Comparison of ENCODE assay signal across 1 cellular context in genomic region chr2:85564144-85564563, GRCh38.
A peak's percentile ranks its signal among the peaks of the same experiment; 100 is the strongest.
TF ChIP-seq lines count a peak whose summit lies in the region.

No MANE protein-coding gene starts in this region.

TF ChIP-seq in K562, 482 proteins besides CTCF, POLR2A, EP300 and RAD21 (continued from another document and continues in another):
- TF ChIP-seq MAFK (IDR thresholded peaks at IDR 0.05; ENCODE audit: low read length) (no peak), ATF7 (IDR thresholded peaks at IDR 0.05) (peak; percentile 90), ZNF785 (CRISPR knock-in tag; IDR thresholded peaks at IDR 0.05) (no peak), ADNP (tag; IDR thresholded peaks at IDR 0.05) (no peak), BCL6 (CRISPR knock-in tag; IDR thresholded peaks at IDR 0.05) (no peak), ZNF174 (CRISPR knock-in tag; IDR thresholded peaks at IDR 0.05) (no peak), E2F3 (CRISPR knock-in tag; IDR thresholded peaks at IDR 0.05) (no peak), ZBTB1 (CRISPR knock-in tag; IDR thresholded peaks at IDR 0.05; ENCODE audit: borderline replicate concordance, low read depth) (no peak), FOS (IDR thresholded peaks at IDR 0.05; ENCODE audit: extremely low read depth, insufficient read length) (no peak), ZNF699 (CRISPR knock-in tag; IDR thresholded peaks at IDR 0.05; ENCODE audit: insufficient replicate concordance) (no peak), TOE1 (IDR thresholded peaks at IDR 0.05; ENCODE audit: borderline replicate concordance) (peak; percentile 53; the same call in 1 of the 2 replicates), TOE1 (CRISPR knock-in tag; IDR thresholded peaks at IDR 0.05; ENCODE audit: borderline replicate concordance, low read depth) (no peak), CGGBP1 (CRISPR knock-in tag; IDR thresholded peaks at IDR 0.05) (no peak), CHD1 (IDR thresholded peaks at IDR 0.05; ENCODE audit: low read length) (no peak), MAZ (CRISPR knock-in tag; conservative IDR thresholded peaks at IDR 0.05 in 1 of 2, IDR thresholded peaks at IDR 0.05 in 1 of 2) (peak in 1 of 2 experiments; percentile 49; a peak in 1 of 4 replicates), HDAC8 (tag; IDR thresholded peaks at IDR 0.05) (0 out of 2 replicates have a peak, but pooled peaks have one; percentile 13), ZNF143 (CRISPR knock-in tag; IDR thresholded peaks at IDR 0.05) (no peak), ATF1 (CRISPR knock-in tag; IDR thresholded peaks at IDR 0.05) (no peak), ATF1 (tag; IDR thresholded peaks at IDR 0.05) (peak; percentile 35; the same call in 1 of the 2 replicates), ZMIZ1 (IDR thresholded peaks at IDR 0.05; ENCODE audit: low read depth in 2 of 2, low read length in 2 of 2) (no peak), HNRNPH1 (optimal IDR thresholded peaks at IDR 0.05; ENCODE audit: low read depth, low read length) (no peak), RNF2 (IDR thresholded peaks at IDR 0.05) (no peak), HBP1 (CRISPR knock-in tag; IDR thresholded peaks at IDR 0.05) (0 out of 2 replicates have a peak, but pooled peaks have one; percentile 14), ZNF57 (CRISPR knock-in tag; IDR thresholded peaks at IDR 0.05) (no peak), DMBX1 (CRISPR knock-in tag; IDR thresholded peaks at IDR 0.05; ENCODE audit: borderline replicate concordance) (no peak)
- TF ChIP-seq, protein P1, sequence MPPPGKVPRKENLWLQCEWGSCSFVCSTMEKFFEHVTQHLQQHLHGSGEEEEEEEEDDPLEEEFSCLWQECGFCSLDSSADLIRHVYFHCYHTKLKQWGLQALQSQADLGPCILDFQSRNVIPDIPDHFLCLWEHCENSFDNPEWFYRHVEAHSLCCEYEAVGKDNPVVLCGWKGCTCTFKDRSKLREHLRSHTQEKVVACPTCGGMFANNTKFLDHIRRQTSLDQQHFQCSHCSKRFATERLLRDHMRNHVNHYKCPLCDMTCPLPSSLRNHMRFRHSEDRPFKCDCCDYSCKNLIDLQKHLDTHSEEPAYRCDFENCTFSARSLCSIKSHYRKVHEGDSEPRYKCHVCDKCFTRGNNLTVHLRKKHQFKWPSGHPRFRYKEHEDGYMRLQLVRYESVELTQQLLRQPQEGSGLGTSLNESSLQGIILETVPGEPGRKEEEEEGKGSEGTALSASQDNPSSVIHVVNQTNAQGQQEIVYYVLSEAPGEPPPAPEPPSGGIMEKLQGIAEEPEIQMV (tag; conservative IDR thresholded peaks at IDR 0.05; ENCODE audit: low read depth), result no peak
- TF ChIP-seq, protein P2, sequence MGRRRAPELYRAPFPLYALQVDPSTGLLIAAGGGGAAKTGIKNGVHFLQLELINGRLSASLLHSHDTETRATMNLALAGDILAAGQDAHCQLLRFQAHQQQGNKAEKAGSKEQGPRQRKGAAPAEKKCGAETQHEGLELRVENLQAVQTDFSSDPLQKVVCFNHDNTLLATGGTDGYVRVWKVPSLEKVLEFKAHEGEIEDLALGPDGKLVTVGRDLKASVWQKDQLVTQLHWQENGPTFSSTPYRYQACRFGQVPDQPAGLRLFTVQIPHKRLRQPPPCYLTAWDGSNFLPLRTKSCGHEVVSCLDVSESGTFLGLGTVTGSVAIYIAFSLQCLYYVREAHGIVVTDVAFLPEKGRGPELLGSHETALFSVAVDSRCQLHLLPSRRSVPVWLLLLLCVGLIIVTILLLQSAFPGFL (CRISPR knock-in tag; IDR thresholded peaks at IDR 0.05), result no peak
- TF ChIP-seq, protein P3, sequence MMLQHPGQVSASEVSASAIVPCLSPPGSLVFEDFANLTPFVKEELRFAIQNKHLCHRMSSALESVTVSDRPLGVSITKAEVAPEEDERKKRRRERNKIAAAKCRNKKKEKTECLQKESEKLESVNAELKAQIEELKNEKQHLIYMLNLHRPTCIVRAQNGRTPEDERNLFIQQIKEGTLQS (IDR thresholded peaks at IDR 0.05), result peak; percentile 91
- TF ChIP-seq, protein P3 (CRISPR knock-in tag; conservative IDR thresholded peaks at IDR 0.05), result no peak
- TF ChIP-seq, protein P4, sequence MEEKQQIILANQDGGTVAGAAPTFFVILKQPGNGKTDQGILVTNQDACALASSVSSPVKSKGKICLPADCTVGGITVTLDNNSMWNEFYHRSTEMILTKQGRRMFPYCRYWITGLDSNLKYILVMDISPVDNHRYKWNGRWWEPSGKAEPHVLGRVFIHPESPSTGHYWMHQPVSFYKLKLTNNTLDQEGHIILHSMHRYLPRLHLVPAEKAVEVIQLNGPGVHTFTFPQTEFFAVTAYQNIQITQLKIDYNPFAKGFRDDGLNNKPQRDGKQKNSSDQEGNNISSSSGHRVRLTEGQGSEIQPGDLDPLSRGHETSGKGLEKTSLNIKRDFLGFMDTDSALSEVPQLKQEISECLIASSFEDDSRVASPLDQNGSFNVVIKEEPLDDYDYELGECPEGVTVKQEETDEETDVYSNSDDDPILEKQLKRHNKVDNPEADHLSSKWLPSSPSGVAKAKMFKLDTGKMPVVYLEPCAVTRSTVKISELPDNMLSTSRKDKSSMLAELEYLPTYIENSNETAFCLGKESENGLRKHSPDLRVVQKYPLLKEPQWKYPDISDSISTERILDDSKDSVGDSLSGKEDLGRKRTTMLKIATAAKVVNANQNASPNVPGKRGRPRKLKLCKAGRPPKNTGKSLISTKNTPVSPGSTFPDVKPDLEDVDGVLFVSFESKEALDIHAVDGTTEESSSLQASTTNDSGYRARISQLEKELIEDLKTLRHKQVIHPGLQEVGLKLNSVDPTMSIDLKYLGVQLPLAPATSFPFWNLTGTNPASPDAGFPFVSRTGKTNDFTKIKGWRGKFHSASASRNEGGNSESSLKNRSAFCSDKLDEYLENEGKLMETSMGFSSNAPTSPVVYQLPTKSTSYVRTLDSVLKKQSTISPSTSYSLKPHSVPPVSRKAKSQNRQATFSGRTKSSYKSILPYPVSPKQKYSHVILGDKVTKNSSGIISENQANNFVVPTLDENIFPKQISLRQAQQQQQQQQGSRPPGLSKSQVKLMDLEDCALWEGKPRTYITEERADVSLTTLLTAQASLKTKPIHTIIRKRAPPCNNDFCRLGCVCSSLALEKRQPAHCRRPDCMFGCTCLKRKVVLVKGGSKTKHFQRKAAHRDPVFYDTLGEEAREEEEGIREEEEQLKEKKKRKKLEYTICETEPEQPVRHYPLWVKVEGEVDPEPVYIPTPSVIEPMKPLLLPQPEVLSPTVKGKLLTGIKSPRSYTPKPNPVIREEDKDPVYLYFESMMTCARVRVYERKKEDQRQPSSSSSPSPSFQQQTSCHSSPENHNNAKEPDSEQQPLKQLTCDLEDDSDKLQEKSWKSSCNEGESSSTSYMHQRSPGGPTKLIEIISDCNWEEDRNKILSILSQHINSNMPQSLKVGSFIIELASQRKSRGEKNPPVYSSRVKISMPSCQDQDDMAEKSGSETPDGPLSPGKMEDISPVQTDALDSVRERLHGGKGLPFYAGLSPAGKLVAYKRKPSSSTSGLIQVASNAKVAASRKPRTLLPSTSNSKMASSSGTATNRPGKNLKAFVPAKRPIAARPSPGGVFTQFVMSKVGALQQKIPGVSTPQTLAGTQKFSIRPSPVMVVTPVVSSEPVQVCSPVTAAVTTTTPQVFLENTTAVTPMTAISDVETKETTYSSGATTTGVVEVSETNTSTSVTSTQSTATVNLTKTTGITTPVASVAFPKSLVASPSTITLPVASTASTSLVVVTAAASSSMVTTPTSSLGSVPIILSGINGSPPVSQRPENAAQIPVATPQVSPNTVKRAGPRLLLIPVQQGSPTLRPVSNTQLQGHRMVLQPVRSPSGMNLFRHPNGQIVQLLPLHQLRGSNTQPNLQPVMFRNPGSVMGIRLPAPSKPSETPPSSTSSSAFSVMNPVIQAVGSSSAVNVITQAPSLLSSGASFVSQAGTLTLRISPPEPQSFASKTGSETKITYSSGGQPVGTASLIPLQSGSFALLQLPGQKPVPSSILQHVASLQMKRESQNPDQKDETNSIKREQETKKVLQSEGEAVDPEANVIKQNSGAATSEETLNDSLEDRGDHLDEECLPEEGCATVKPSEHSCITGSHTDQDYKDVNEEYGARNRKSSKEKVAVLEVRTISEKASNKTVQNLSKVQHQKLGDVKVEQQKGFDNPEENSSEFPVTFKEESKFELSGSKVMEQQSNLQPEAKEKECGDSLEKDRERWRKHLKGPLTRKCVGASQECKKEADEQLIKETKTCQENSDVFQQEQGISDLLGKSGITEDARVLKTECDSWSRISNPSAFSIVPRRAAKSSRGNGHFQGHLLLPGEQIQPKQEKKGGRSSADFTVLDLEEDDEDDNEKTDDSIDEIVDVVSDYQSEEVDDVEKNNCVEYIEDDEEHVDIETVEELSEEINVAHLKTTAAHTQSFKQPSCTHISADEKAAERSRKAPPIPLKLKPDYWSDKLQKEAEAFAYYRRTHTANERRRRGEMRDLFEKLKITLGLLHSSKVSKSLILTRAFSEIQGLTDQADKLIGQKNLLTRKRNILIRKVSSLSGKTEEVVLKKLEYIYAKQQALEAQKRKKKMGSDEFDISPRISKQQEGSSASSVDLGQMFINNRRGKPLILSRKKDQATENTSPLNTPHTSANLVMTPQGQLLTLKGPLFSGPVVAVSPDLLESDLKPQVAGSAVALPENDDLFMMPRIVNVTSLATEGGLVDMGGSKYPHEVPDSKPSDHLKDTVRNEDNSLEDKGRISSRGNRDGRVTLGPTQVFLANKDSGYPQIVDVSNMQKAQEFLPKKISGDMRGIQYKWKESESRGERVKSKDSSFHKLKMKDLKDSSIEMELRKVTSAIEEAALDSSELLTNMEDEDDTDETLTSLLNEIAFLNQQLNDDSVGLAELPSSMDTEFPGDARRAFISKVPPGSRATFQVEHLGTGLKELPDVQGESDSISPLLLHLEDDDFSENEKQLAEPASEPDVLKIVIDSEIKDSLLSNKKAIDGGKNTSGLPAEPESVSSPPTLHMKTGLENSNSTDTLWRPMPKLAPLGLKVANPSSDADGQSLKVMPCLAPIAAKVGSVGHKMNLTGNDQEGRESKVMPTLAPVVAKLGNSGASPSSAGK (IDR thresholded peaks at IDR 0.05), result peak; percentile 32; the same call in 1 of the 2 replicates
- TF ChIP-seq, protein P5, sequence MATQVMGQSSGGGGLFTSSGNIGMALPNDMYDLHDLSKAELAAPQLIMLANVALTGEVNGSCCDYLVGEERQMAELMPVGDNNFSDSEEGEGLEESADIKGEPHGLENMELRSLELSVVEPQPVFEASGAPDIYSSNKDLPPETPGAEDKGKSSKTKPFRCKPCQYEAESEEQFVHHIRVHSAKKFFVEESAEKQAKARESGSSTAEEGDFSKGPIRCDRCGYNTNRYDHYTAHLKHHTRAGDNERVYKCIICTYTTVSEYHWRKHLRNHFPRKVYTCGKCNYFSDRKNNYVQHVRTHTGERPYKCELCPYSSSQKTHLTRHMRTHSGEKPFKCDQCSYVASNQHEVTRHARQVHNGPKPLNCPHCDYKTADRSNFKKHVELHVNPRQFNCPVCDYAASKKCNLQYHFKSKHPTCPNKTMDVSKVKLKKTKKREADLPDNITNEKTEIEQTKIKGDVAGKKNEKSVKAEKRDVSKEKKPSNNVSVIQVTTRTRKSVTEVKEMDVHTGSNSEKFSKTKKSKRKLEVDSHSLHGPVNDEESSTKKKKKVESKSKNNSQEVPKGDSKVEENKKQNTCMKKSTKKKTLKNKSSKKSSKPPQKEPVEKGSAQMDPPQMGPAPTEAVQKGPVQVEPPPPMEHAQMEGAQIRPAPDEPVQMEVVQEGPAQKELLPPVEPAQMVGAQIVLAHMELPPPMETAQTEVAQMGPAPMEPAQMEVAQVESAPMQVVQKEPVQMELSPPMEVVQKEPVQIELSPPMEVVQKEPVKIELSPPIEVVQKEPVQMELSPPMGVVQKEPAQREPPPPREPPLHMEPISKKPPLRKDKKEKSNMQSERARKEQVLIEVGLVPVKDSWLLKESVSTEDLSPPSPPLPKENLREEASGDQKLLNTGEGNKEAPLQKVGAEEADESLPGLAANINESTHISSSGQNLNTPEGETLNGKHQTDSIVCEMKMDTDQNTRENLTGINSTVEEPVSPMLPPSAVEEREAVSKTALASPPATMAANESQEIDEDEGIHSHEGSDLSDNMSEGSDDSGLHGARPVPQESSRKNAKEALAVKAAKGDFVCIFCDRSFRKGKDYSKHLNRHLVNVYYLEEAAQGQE (CRISPR knock-in tag; IDR thresholded peaks at IDR 0.05; ENCODE audit: low read depth), result no peak
